Comparison of ENCODE assay signal across 8 cellular contexts in the genomic region with DNA sequence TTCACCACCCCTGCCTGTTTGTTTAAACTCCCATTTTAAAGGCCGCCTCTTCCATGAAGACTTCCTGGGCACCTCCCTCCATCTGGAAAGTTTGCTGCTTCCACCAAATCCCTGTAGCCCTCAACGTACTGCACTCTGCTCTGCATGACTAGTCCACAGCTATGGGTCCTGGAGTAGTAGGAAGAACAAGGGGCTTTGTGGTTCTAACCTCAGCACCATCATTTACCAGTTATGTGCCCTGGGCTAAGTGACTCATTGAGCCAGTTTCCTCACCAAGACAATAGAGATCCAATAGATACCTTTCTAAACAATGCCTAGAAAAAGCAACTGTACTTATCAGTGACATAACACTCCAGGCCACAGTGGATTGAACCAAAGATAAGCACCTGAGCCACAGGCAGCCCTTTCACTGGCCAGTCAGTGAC. TPM values are rescaled to one million over a fixed set of nuclear protein-coding genes. Genes with fewer than 3 reads are reported as not detected.
DNase-seq lines count a peak whose midpoint lies in the region; ATAC-seq, FAIRE-seq and TF ChIP-seq lines count a peak whose summit lies in the region.

No MANE protein-coding gene starts in this region.

- ATAC-seq in HG02938 (IDR thresholded peaks at IDR 0.05; ENCODE audit: unreplicated experiment) (no peak), HG03097 (IDR thresholded peaks at IDR 0.05; ENCODE audit: low FRiP score, unreplicated experiment) (no peak), GM21360 (IDR thresholded peaks at IDR 0.05; ENCODE audit: unreplicated experiment) (no peak)

- no peaks in the 10 kb centered on the region for H3K27me3 ChIP-seq in endothelial cell of umbilical vein (ENCODE audit: control insufficient read depth in 2 of 2, insufficient read depth in 2 of 2, low read length in 2 of 2)

- intact Hi-C loops in endothelial cell of umbilical vein (cut with micrococcal nuclease): loop anchor here (1.0 to 2.0 kb wide), 3 partner anchors 15 to 48 kb away; no protein-coding TSS in a partner anchor

- H3K9me1 ChIP-seq in endothelial cell of umbilical vein (replicated peaks; ENCODE audit: control insufficient read depth, extremely low read depth, insufficient read depth, low read length): no peaks in the 10 kb centered on the region

- H3K9me3 ChIP-seq in endothelial cell of umbilical vein (replicated peaks; ENCODE audit: control insufficient read depth, insufficient read depth, low read length): no peaks in the 10 kb centered on the region

- no peaks in the 10 kb centered on the region for H3K36me3 ChIP-seq in endothelial cell of umbilical vein (ENCODE audit: control insufficient read depth in 2 of 2, extremely low read depth in 1 of 2, insufficient read depth in 2 of 2, low read length in 2 of 2)

- H3K4me3 ChIP-seq in HFF-Myc (replicated peaks; ENCODE audit: low read depth, low read length) (no peak overlapping the region), endothelial cell of umbilical vein (replicated peaks in 1 of 3; ENCODE audit: insufficient read depth in 1 of 3, low read depth in 1 of 3, low read length in 3 of 3) (no peak overlapping the region), skin epidermis (no peak overlapping the region)

- DNase-seq in HFF-Myc (ENCODE audit: extremely low read depth, low read depth) (peak; percentile 81), SW 1271 (lab: John Stamatoyannopoulos, UW) (peak; percentile 76 to 89), endothelial cell of umbilical vein (ENCODE audit: low read depth, low spot score) (peak; percentile 97), ureter (ENCODE audit: low spot score) (no peak)

- peaks cover 63% of the 10 kb centered on the region for H3K4me1 ChIP-seq in endothelial cell of umbilical vein (ENCODE audit: control insufficient read depth, extremely low read depth, insufficient read depth, low read length)

- H3K4me2 ChIP-seq in endothelial cell of umbilical vein (ENCODE audit: insufficient read depth, low read length): peak overlapping the region; percentile 55

- FAIRE-seq in endothelial cell of umbilical vein (lab: Jason Lieb, UNC): no peak

- BruUV-seq in endothelial cell of umbilical vein (replicated peaks; lab: Mats Ljungman, UMichigan): no TSS peak

- no peak overlapping the region for H2AFZ ChIP-seq in endothelial cell of umbilical vein (ENCODE audit: low read depth, low read length)

- dilution Hi-C loops in endothelial cell of umbilical vein (cut with MboI; ENCODE audit: extremely low pct_ligation_motif_present, low sequenced_read_pairs): no loop called here

- H3K9ac ChIP-seq in endothelial cell of umbilical vein (replicated peaks; ENCODE audit: extremely low read depth, insufficient read depth, low read length): peak overlapping the region; percentile 84

- H4K20me1 ChIP-seq in endothelial cell of umbilical vein (replicated peaks; ENCODE audit: control insufficient read depth, extremely low read depth, insufficient read depth, low read length): no peaks in the 10 kb centered on the region

- H3K79me2 ChIP-seq in endothelial cell of umbilical vein (ENCODE audit: control insufficient read depth, insufficient read depth, low read length): peaks cover 9% of the 10 kb centered on the region

- POLR2A ChIA-PET in endothelial cell of umbilical vein (lab: Charles Lee): interaction anchor here (0.8 to 2.3 kb wide), 7 partner anchors 9 to 51 kb away, joined by 3 to 11 read pairs (median 4); partner anchors contain the start of gene LTBP2

- TF ChIP-seq CTCF in HFF-Myc (IDR thresholded peaks at IDR 0.05; ENCODE audit: low read depth, low read length, missing control alignments) (no peak), endothelial cell of umbilical vein (IDR thresholded peaks at IDR 0.05; ENCODE audit: extremely low read depth in 1 of 2, insufficient read depth in 1 of 2, low read depth in 1 of 2, low read length in 2 of 2) (no peak)

- no peak for TF ChIP-seq POLR2A in endothelial cell of umbilical vein (IDR thresholded peaks at IDR 0.05; ENCODE audit: low read depth, low read length)

- H3K27ac ChIP-seq in endothelial cell of umbilical vein (ENCODE audit: insufficient read depth, low read depth, low read length) (peak overlapping the region; percentile 98), skin epidermis (peak overlapping the region in 13 of 21 experiments; percentile 7 to 90 (median 76))

- CTCF ChIA-PET in endothelial cell of umbilical vein (lab: Charles Lee): interaction anchor here (1.1 to 7.8 kb wide), 7 partner anchors 10 to 184 kb away, joined by 3 to 87 read pairs (median 6); partner anchors contain the start of genes AREL1, FCF1 and LTBP2

TF ChIP-seq in endothelial cell of umbilical vein, 7 proteins besides CTCF, POLR2A, EP300 and RAD21:
- TF ChIP-seq MYC (IDR thresholded peaks at IDR 0.05; ENCODE audit: low read depth, low read length): no peak
- TF ChIP-seq MAX (IDR thresholded peaks at IDR 0.05; ENCODE audit: insufficient read depth, insufficient read length): no peak
- no peak for TF ChIP-seq EZH2 (IDR thresholded peaks at IDR 0.05; ENCODE audit: borderline replicate concordance, low read depth, low read length, severe bottlenecking)
- TF ChIP-seq POLR2AphosphoS5 (IDR thresholded peaks at IDR 0.05; ENCODE audit: insufficient read depth, low read depth, low read length): peak; percentile 92
- peak; percentile 100 for TF ChIP-seq GATA2 (IDR thresholded peaks at IDR 0.05; ENCODE audit: insufficient read depth, insufficient read length, low read depth, low read length)
- peak; percentile 98 for TF ChIP-seq JUN (IDR thresholded peaks at IDR 0.05; ENCODE audit: borderline replicate concordance, insufficient read depth, insufficient read length, low read depth)
- peak; percentile 98 for TF ChIP-seq FOS (IDR thresholded peaks at IDR 0.05; ENCODE audit: borderline replicate concordance, insufficient read depth, low read length)

RNA-seq across cellular contexts. Expression of gene LTBP2, which starts 8.5 kb away (rescaled TPM):
- 264 and 268 TPM in 2 replicates for total RNA-seq in endothelial cell of umbilical vein
- 208 and 209 TPM in 2 replicates for polyA plus RNA-seq in endothelial cell of umbilical vein
- polyA plus RNA-seq in endothelial cell of umbilical vein (2011; cell fraction: cytosol; rRNA removed): 182 and 200 TPM in 2 replicates
- 302 and 337 TPM in 2 replicates for polyA plus RNA-seq in endothelial cell of umbilical vein (2011; cell fraction: nucleus; rRNA removed)
- 319 and 426 TPM in 2 replicates for polyA plus RNA-seq in endothelial cell of umbilical vein (2012)
- polyA minus RNA-seq in endothelial cell of umbilical vein: 357 and 369 TPM in 2 replicates
- not detected for polyA minus RNA-seq in endothelial cell of umbilical vein (2011; cell fraction: cytosol; rRNA and poly(A)+ RNA removed)
- 150 and 213 TPM in 2 replicates for polyA minus RNA-seq in endothelial cell of umbilical vein (2011; cell fraction: nucleus; rRNA and poly(A)+ RNA removed)
- total RNA-seq in ureter: 6.8 TPM

Comparison
In these comparisons a context has a peak if more than half of its experiments do, and no peak if none do; other contexts are left out.
1. RNA of gene LTBP2, which starts 8.5 kb away (total RNA-seq): 264 to 268 TPM in endothelial cell of umbilical vein; 6.8 TPM in ureter (single experiment); every median in the first group is over 10 times any median in the second.